In the genomic region with DNA sequence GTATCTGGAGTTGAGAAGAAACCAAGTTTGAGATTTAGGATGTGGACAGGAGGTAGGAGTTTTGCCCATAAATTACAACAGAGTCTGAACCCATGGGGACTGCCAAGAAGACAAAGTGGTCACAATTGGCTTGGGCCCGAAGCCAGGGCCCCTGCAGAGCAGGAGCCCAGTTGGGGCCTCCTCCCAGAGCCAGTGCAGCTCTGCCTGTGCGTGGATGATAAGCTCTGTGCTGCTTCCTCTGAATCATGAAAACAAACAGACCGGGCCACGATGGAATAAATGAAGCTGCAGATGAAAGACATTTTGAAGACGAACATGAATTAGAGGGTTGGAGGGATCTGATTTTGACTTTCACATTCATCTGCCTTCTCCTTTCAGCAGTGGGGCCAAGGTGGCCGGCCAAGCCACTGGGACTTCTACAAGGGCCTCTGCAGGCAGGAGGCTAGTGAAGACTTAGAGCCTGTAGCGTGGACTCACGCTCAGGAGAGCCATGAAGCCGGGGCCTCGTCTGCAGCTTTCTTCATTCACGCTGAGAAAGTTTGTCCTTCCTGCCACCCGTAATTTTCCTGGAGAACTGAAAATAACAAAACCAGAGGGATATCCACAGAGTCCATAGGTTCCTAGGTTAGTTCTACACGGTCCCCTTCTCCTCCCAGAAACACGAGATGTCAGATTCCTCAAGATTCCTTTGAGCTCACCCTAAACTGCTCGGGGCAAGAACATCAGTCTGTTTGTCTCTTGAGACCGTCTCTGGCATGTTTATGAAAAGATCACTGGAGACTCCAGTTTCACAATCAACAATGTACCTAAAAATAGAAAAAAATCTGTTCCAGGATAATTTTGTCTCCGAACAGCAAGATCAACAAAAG, we compare ENCODE assay signal across 11 cellular contexts.
DNase-seq lines count a peak whose midpoint lies in the region; ATAC-seq, FAIRE-seq and TF ChIP-seq lines count a peak whose summit lies in the region.
"Had no signal": no experiment of that assay in that cellular context is flagged by ENCODE, and none has a peak within 500 bp of the region (broad histone marks: within the 10 kb centered on the region; RNA-seq: fewer than 3 reads in every experiment).

No MANE protein-coding gene starts in this region.

- H2AFZ ChIP-seq in GM23248 = peak overlapping the region; percentile 80

- H3K9ac ChIP-seq in GM23248 (no peak overlapping the region), kidney (ENCODE audit: low read length in 2 of 2) (no peak overlapping the region)

- peaks cover 19% of the 10 kb centered on the region for H3K27me3 ChIP-seq in GM23248 (replicated peaks; ENCODE audit: insufficient read depth)
- H3K27me3 ChIP-seq: tibial nerve had no signal

- in situ Hi-C loops in GM23248 (cut with MboI) = no loop called here

- H3K79me2 ChIP-seq in GM23248 (ENCODE audit: insufficient read depth) = no peaks in the 10 kb centered on the region

- 25 to 31% methylated on average over 17 of the region's 17 CpGs for WGBS in GM23248 (ENCODE audit: low coverage in 1 of 2, low lambda C conversion rate in 2 of 2, missing lambda C conversion rate in 2 of 2), 2 experiments

- H3K4me1 ChIP-seq in GM23248 (ENCODE audit: insufficient read depth) (0 out of 2 replicates have a peak, but pooled peaks cover 12% of the 10 kb centered on the region), kidney (ENCODE audit: control insufficient read depth in 1 of 2, insufficient read depth in 1 of 2, low read depth in 1 of 2, low read length in 2 of 2) (peaks cover 0 to 2% of the 10 kb centered on the region in 2 donors)

- H3K27ac ChIP-seq in GM23248 (no peak overlapping the region), kidney (ENCODE audit: low read depth in 2 of 2, low read length in 2 of 2) (no peak overlapping the region)

- no peaks in the 10 kb centered on the region for H4K20me1 ChIP-seq in GM23248 (ENCODE audit: insufficient read depth)

- peaks cover 7% of the 10 kb centered on the region; the same call in 1 of the 2 replicates for H3F3A ChIP-seq in GM23248 (ENCODE audit: insufficient read depth)

- H3K36me3 ChIP-seq in GM23248 (ENCODE audit: low read depth) (no peaks in the 10 kb centered on the region), kidney (ENCODE audit: control insufficient read depth in 1 of 2, insufficient read depth in 2 of 2, low read length in 2 of 2) (no peaks in the 10 kb centered on the region)
- H3K36me3 ChIP-seq: tibial nerve had no signal

- DNase-seq in GM23248 (peak; percentile 28), UCSD-AML1 (lab: John Stamatoyannopoulos, UW; ENCODE audit: unreplicated experiment) (peak; percentile 46), fibroblast of the conjunctiva (ENCODE audit: low read depth) (peak; percentile 20), pulmonary artery endothelial cell (ENCODE audit: low read depth, low spot score) (peak; percentile 60), globus pallidus (ENCODE audit: low spot score) (no peak), kidney (no peak)
- DNase-seq: activated T-cell treated with anti-CD3 and anti-CD28 coated beads, Interleukin-2, amount 50 U/mL, for 48 hours had no signal

- H3K4me2 ChIP-seq in GM23248 (ENCODE audit: unreplicated experiment) = peak overlapping the region; percentile 24

- intact Hi-C loops in kidney (cut with DNase I) = loop anchor here (10.0 kb wide), 1 partner anchor 467 kb away; no protein-coding TSS in a partner anchor

- no peaks in the 10 kb centered on the region for H3K9me2 ChIP-seq in GM23248 (ENCODE audit: insufficient read depth)

- no peak for FAIRE-seq in kidney (lab: Jason Lieb, UNC)
- FAIRE-seq: colon had no signal

- H3K9me3 ChIP-seq in GM23248 (ENCODE audit: low read depth) (no peaks in the 10 kb centered on the region), kidney (ENCODE audit: control insufficient read depth in 1 of 2, low read length in 2 of 2) (no peaks in the 10 kb centered on the region)
- H3K9me3 ChIP-seq: tibial nerve had no signal

- H3K4me3 ChIP-seq in GM23248 (0 out of 2 replicates have a peak overlapping the region, but pooled peaks have one; percentile 5), kidney (ENCODE audit: low read length in 2 of 2) (no peak overlapping the region)
- H3K4me3 ChIP-seq: tibial nerve had no signal

- ATAC-seq in esophagus mucosa (no peak), HG02970 (IDR thresholded peaks at IDR 0.05; ENCODE audit: low FRiP score, unreplicated experiment) (no peak)

- no peak for TF ChIP-seq CTCF in kidney (IDR thresholded peaks at IDR 0.05; ENCODE audit: borderline replicate concordance, extremely low read depth, insufficient read depth)

Comparison
In these comparisons a context has a peak if more than half of its experiments do, and no peak if none do; other contexts are left out.
1. DNase-seq: peak in GM23248 (single experiment), UCSD-AML1 (single experiment), fibroblast of the conjunctiva (single experiment) and pulmonary artery endothelial cell (single experiment); none in globus pallidus (single experiment) and kidney (single experiment).